ENCODE assay signal across 8 cellular contexts in the genomic region with DNA sequence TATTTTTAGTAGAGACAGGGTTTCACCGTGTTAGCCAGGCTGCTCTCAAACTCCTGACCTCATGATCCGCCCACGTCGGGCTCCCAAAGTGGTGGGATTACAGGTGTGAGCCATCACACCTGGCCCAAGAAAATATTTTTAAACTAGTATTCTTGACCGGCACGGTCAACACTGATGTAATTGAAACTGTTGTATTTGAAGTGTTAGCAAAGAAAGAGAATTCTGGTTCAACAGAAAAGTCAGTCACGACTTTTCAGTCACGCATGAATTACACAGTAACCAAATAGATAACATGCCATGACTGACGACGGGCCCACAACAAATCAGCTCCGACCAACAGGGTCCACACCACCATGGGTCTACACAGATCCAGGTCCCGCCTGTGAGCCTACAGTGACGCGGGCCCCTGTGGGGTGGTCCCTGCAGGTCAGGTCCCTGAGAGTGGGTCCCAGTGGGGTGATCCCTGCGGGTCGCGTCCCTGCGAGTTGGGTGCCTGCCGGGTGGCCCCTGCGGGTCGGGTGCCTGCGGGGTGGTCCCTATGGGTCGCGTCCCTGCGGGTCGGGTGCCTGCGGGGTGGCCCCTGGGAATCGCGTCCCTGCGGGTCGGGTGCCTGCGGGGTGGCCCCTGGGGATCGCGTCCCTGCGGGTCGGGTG. TPM values are rescaled to one million over a fixed set of nuclear protein-coding genes. Genes with fewer than 3 reads are reported as not detected.
DNase-seq lines count a peak whose midpoint lies in the region; ATAC-seq and TF ChIP-seq lines count a peak whose summit lies in the region.

No MANE protein-coding gene starts in this region.

- H3K4me3 ChIP-seq in colonic mucosa (peak overlapping the region; percentile 64), mesenchymal stem cell (ENCODE audit: insufficient read depth in 1 of 2, low read depth in 1 of 2, low read length in 2 of 2) (peak overlapping the region; percentile 82 to 94), upper lobe of right lung (peak overlapping the region; percentile 67)

- H3K4me1 ChIP-seq in colonic mucosa = no peaks in the 10 kb centered on the region
- H3K4me1 ChIP-seq in mesenchymal stem cell (ENCODE audit: control insufficient read depth, insufficient read depth, low read depth, low read length) = peaks cover 23% of the 10 kb centered on the region
- H3K4me1 ChIP-seq in upper lobe of right lung = peaks cover 8% of the 10 kb centered on the region

- DNase-seq in T-helper 1 cell = no peak
- no peak for DNase-seq in colonic mucosa
- peak; percentile 47 for DNase-seq in mesenchymal stem cell
- DNase-seq in upper lobe of right lung = peak; percentile 75
- DNase-seq in iPS-NIHi7 (ENCODE audit: extremely low spot score) = no peak

- WGBS in mesenchymal stem cell = 34% methylated on average over 16 of the region's 36 CpGs

- peaks cover 14% of the 10 kb centered on the region for H3K36me3 Mint-ChIP-seq in T-helper 1 cell treated with Interleukin-12 subunit alpha and Interleukin-12 subunit beta and Interleukin-4 antibody, amounts not matched to agents 30 μg/mL and 1 μg/mL, for 36 hours (ENCODE audit: low read depth)

- peak overlapping the region; percentile 18 for H2AFZ ChIP-seq in mesenchymal stem cell (ENCODE audit: low read depth, low read length)

- peak overlapping the region; percentile 99 for H4K8ac ChIP-seq in mesenchymal stem cell (ENCODE audit: low read length)

- H2BK15ac ChIP-seq in mesenchymal stem cell (ENCODE audit: low read depth, poor library complexity, severe bottlenecking) = peak overlapping the region; percentile 92

- H3K36me3 ChIP-seq in colonic mucosa = no peaks in the 10 kb centered on the region
- H3K36me3 ChIP-seq in mesenchymal stem cell (ENCODE audit: control insufficient read depth in 1 of 2, insufficient read depth in 2 of 2, low read depth in 1 of 2, low read length in 2 of 2) = peaks cover 0 to 3% of the 10 kb centered on the region in 2 experiments
- no peaks in the 10 kb centered on the region for H3K36me3 ChIP-seq in upper lobe of right lung

- TF ChIP-seq POLR2A in Raji (IDR thresholded peaks at IDR 0.05; ENCODE audit: insufficient read depth, low read depth, low read length) = peak; percentile 66

- H2BK12ac ChIP-seq in mesenchymal stem cell (ENCODE audit: low read length in 2 of 2) = peak overlapping the region in 1 of 2 experiments; percentile 0

- H3K14ac ChIP-seq in mesenchymal stem cell (ENCODE audit: low read length in 2 of 2) = peak overlapping the region; percentile 62 to 100

- H3K27ac ChIP-seq in colonic mucosa = peak overlapping the region; percentile 77
- peak overlapping the region; percentile 7 for H3K27ac ChIP-seq in mesenchymal stem cell (ENCODE audit: low read length, poor library complexity, severe bottlenecking)
- peak overlapping the region; percentile 92 for H3K27ac ChIP-seq in upper lobe of right lung

- no peak for TF ChIP-seq CTCF in colonic mucosa (IDR thresholded peaks at IDR 0.05)
- no peak for TF ChIP-seq CTCF in upper lobe of right lung (IDR thresholded peaks at IDR 0.05)

- intact Hi-C loops in colonic mucosa (cut with DNase I) = no loop called here
- intact Hi-C loops in upper lobe of right lung (cut with DNase I) = no loop called here

- peak overlapping the region; percentile 67 for H2BK5ac ChIP-seq in mesenchymal stem cell (ENCODE audit: low read depth, low read length, poor library complexity, severe bottlenecking)

- H3K9me3 ChIP-seq in colonic mucosa (no peaks in the 10 kb centered on the region), mesenchymal stem cell (ENCODE audit: control insufficient read depth, low read length) (no peaks in the 10 kb centered on the region), upper lobe of right lung (no peaks in the 10 kb centered on the region)

- H3K27me3 ChIP-seq in colonic mucosa (no peaks in the 10 kb centered on the region), mesenchymal stem cell (ENCODE audit: control insufficient read depth in 1 of 2, insufficient read depth in 1 of 2, low read length in 2 of 2) (no peaks in the 10 kb centered on the region), upper lobe of right lung (no peaks in the 10 kb centered on the region)

- peak overlapping the region in 1 of 2 experiments; percentile 94 for H3K23ac ChIP-seq in mesenchymal stem cell (ENCODE audit: low read length in 2 of 2)

- H3K79me1 ChIP-seq in mesenchymal stem cell (replicated peaks; ENCODE audit: low read length, poor library complexity, severe bottlenecking) = peaks cover 17% of the 10 kb centered on the region

- H3K27ac Mint-ChIP-seq in T-helper 1 cell treated with Interleukin-12 subunit alpha and Interleukin-12 subunit beta and Interleukin-4 antibody, amounts not matched to agents 30 μg/mL and 1 μg/mL, for 36 hours = peak overlapping the region; percentile 80

- H2AK5ac ChIP-seq in mesenchymal stem cell (ENCODE audit: low read length, severe bottlenecking) = no peak overlapping the region

- H3K4me2 ChIP-seq in mesenchymal stem cell (ENCODE audit: low read length, poor library complexity, severe bottlenecking) = peak overlapping the region; percentile 34

- peak overlapping the region; percentile 99 for H3K18ac ChIP-seq in mesenchymal stem cell (ENCODE audit: low read depth in 1 of 2, low read length in 2 of 2)

- no peaks in the 10 kb centered on the region for H3K9me3 Mint-ChIP-seq in T-helper 1 cell treated with Interleukin-12 subunit alpha and Interleukin-12 subunit beta and Interleukin-4 antibody, amounts not matched to agents 30 μg/mL and 1 μg/mL, for 36 hours

- H3K9ac ChIP-seq in colonic mucosa (ENCODE audit: low read depth in 2 of 2, low read length in 2 of 2) = peak overlapping the region; percentile 87 to 100
- H3K9ac ChIP-seq in mesenchymal stem cell (ENCODE audit: low read length) = peak overlapping the region; percentile 94

- peak overlapping the region; percentile 99 for H4K91ac ChIP-seq in mesenchymal stem cell (ENCODE audit: low read length)

- H3K4me1 Mint-ChIP-seq in T-helper 1 cell treated with Interleukin-12 subunit alpha and Interleukin-12 subunit beta and Interleukin-4 antibody, amounts not matched to agents 30 μg/mL and 1 μg/mL, for 36 hours (ENCODE audit: low read depth) = peaks cover 25% of the 10 kb centered on the region

- peak overlapping the region; percentile 76 for H3K4me3 Mint-ChIP-seq in T-helper 1 cell treated with Interleukin-12 subunit alpha and Interleukin-12 subunit beta and Interleukin-4 antibody, amounts not matched to agents 30 μg/mL and 1 μg/mL, for 36 hours

- ATAC-seq in upper lobe of right lung (peak; percentile 1), GM19455 (IDR thresholded peaks at IDR 0.05; ENCODE audit: unreplicated experiment) (no peak)

- H2BK120ac ChIP-seq in mesenchymal stem cell (ENCODE audit: low read depth, low read length) = peak overlapping the region; percentile 99

- H3K27me3 Mint-ChIP-seq in T-helper 1 cell treated with Interleukin-12 subunit alpha and Interleukin-12 subunit beta and Interleukin-4 antibody, amounts not matched to agents 30 μg/mL and 1 μg/mL, for 36 hours (ENCODE audit: low read depth) = no peaks in the 10 kb centered on the region

- H3K4ac ChIP-seq in mesenchymal stem cell (ENCODE audit: low read depth in 1 of 2, low read length in 2 of 2) = peak overlapping the region; percentile 95 to 100

RNA-seq across cellular contexts. Expression of gene GMEB2, which starts 1.0 kb away (rescaled TPM):
- total RNA-seq in colonic mucosa (10 to 100 TPM; 11.5 to 14.8 TPM), upper lobe of right lung (11.3 TPM)
- polyA plus RNA-seq in mesenchymal stem cell (2013, experiment 1 of 2) = 6.6 TPM
- 6.7 TPM for polyA plus RNA-seq in mesenchymal stem cell (2013, experiment 2 of 2)

RNA-seq across cellular contexts. Expression of gene STMN3, which starts 27.3 kb away (rescaled TPM):
- total RNA-seq in colonic mucosa = 1 to 10 TPM; 2.5 to 5.3 TPM
- polyA plus RNA-seq in mesenchymal stem cell (2013, experiment 1 of 2) = 11.7 TPM
- polyA plus RNA-seq in mesenchymal stem cell (2013, experiment 2 of 2) = 12.0 TPM
- 12.4 TPM for total RNA-seq in upper lobe of right lung

RNA-seq across cellular contexts. Expression of gene RTEL1, which starts 32.2 kb away (rescaled TPM):
- total RNA-seq in colonic mucosa (10 to 100 TPM; 25.7 to 34.9 TPM), upper lobe of right lung (26.7 TPM)
- 9.2 TPM for polyA plus RNA-seq in mesenchymal stem cell (2013, experiment 1 of 2)
- 9.3 TPM for polyA plus RNA-seq in mesenchymal stem cell (2013, experiment 2 of 2)

RNA-seq across cellular contexts. Expression of gene HELZ2, which starts 51.9 kb away (rescaled TPM):
- total RNA-seq in colonic mucosa = 10 to 100 TPM; 36.3 to 38.0 TPM
- polyA plus RNA-seq in mesenchymal stem cell (2013, experiment 1 of 2) = 8.0 TPM
- 7.9 TPM for polyA plus RNA-seq in mesenchymal stem cell (2013, experiment 2 of 2)
- total RNA-seq in upper lobe of right lung = 53.3 TPM

Comparison
In these comparisons a context has a peak if more than half of its experiments do, and no peak if none do; other contexts are left out.
1. DNase-seq: peak in mesenchymal stem cell (single experiment) and upper lobe of right lung (single experiment); none in T-helper 1 cell (0 of 5), colonic mucosa (single experiment) and iPS-NIHi7 (single experiment).
2. H3K27ac ChIP-seq: peak in every context shown above with its lines; median percentile 92 in upper lobe of right lung; 77 in colonic mucosa; 7 in mesenchymal stem cell.
3. Peak in every context shown above with its lines, with median percentiles within 50 percentile points of each other: H3K4me3 ChIP-seq.